15 cellular contexts compared by ENCODE assay signal in the genomic region with DNA sequence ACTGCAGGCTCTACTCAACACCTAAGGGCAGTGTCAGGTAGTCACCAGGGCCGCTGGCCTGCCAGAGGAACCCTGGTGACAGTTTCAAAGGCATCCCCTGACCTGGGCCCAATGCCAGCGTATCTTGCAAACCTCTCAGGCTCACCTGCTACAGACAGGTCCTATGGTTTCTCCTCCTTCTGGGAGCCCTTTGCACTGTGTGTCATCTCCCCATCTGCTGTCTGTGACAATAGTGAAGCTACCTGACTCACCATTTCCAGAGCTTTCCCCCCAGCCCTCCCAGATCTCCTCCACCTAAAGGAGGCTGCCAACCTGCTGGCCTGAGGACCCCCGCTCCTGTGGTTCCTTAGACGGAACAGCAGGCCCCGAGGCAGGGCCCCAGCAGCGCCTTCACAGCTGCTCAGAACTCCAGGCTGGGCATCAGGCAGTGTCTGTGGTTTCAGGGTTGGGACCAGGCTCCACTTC.
DNase-seq lines count a peak whose midpoint lies in the region; ATAC-seq lines count a peak whose summit lies in the region.
"Had no signal": no experiment of that assay in that cellular context is flagged by ENCODE, and none has a peak within 500 bp of the region (broad histone marks: within the 10 kb centered on the region; RNA-seq: fewer than 3 reads in every experiment).

No MANE protein-coding gene starts in this region.

- H3K9me3 Mint-ChIP-seq in activated CD8-positive, alpha-beta memory T cell treated with anti-CD3 and anti-CD28 coated beads, Interleukin-2, amount 10 ng/mL, durations not matched to agents 7 days and 5 days (ENCODE audit: low read depth): no peaks in the 10 kb centered on the region
- H3K9me3 Mint-ChIP-seq: CD4-positive, alpha-beta memory T cell; H9 had no signal

- no peak overlapping the region for H3K4me3 Mint-ChIP-seq in activated CD8-positive, alpha-beta memory T cell treated with anti-CD3 and anti-CD28 coated beads, Interleukin-2, amount 10 ng/mL, durations not matched to agents 7 days and 5 days
- H3K4me3 Mint-ChIP-seq: CD4-positive, alpha-beta memory T cell; H9 had no signal

- ATAC-seq in activated CD8-positive, alpha-beta memory T cell treated with anti-CD3 and anti-CD28 coated beads, Interleukin-2, amount 10 ng/mL, durations not matched to agents 7 days and 5 days: no peak
- no peak for ATAC-seq in left lobe of liver
- ATAC-seq: GM12878 had no signal

- peak; percentile 51 for DNase-seq in activated CD8-positive, alpha-beta memory T cell treated with anti-CD3 and anti-CD28 coated beads for 24 hours
- no peak for DNase-seq in activated CD8-positive, alpha-beta memory T cell treated with anti-CD3 and anti-CD28 coated beads, Interleukin-2, amount 50 U/mL, for 4 hours
- DNase-seq in activated CD8-positive, alpha-beta memory T cell treated with anti-CD3 and anti-CD28 coated beads, Interleukin-2, amount 10 ng/mL, durations not matched to agents 7 days and 5 days: peak; percentile 18
- DNase-seq in left lobe of liver (ENCODE audit: low spot score) (peak; percentile 22), GM19238 (ENCODE audit: insufficient read length, low spot score) (no peak), AML-193 (lab: John Stamatoyannopoulos, UW) (no peak), GM19240 (ENCODE audit: insufficient read length, low spot score) (no peak)
- DNase-seq: CD4-positive, alpha-beta memory T cell; DMS153; EL; H9; MV-4-11; NCI-H1694 treated with DMSO at 0.1 percent for 48 hours; NCI-H748 treated with DMSO at 0.1 percent for 48 hours had no signal

- H3K4me1 Mint-ChIP-seq in activated CD8-positive, alpha-beta memory T cell treated with anti-CD3 and anti-CD28 coated beads, Interleukin-2, amount 10 ng/mL, durations not matched to agents 7 days and 5 days: peaks cover 3% of the 10 kb centered on the region
- H3K4me1 Mint-ChIP-seq: CD4-positive, alpha-beta memory T cell had no signal

- CTCF ChIA-PET in activated CD8-positive, alpha-beta memory T cell treated with anti-CD3 and anti-CD28 coated beads, Interleukin-2, amount 10 ng/mL, durations not matched to agents 7 days and 5 days (lab: Charles Lee): interaction anchor here (2.4 kb wide), 1 partner anchor 15 kb away, joined by 7 read pairs; no protein-coding TSS in a partner anchor

- peaks cover 28% of the 10 kb centered on the region for H3K27me3 Mint-ChIP-seq in activated CD8-positive, alpha-beta memory T cell treated with anti-CD3 and anti-CD28 coated beads, Interleukin-2, amount 10 ng/mL, durations not matched to agents 7 days and 5 days

- no peak overlapping the region for H3K27ac Mint-ChIP-seq in activated CD8-positive, alpha-beta memory T cell treated with anti-CD3 and anti-CD28 coated beads, Interleukin-2, amount 10 ng/mL, durations not matched to agents 7 days and 5 days
- H3K27ac Mint-ChIP-seq: CD4-positive, alpha-beta memory T cell; H9 had no signal

- no peaks in the 10 kb centered on the region for H3K36me3 Mint-ChIP-seq in activated CD8-positive, alpha-beta memory T cell treated with anti-CD3 and anti-CD28 coated beads, Interleukin-2, amount 10 ng/mL, durations not matched to agents 7 days and 5 days
- H3K36me3 Mint-ChIP-seq: CD4-positive, alpha-beta memory T cell had no signal

Comparison
In these comparisons a context has a peak if more than half of its experiments do, and no peak if none do; other contexts are left out.
1. DNase-seq: peak in activated CD8-positive, alpha-beta memory T cell treated with anti-CD3 and anti-CD28 coated beads for 24 hours (single experiment), activated CD8-positive, alpha-beta memory T cell treated with anti-CD3 and anti-CD28 coated beads, Interleukin-2, amount 10 ng/mL, durations not matched to agents 7 days and 5 days (single experiment) and left lobe of liver (single experiment); none in activated CD8-positive, alpha-beta memory T cell treated with anti-CD3 and anti-CD28 coated beads, Interleukin-2, amount 50 U/mL, for 4 hours (single experiment), GM19238 (single experiment), AML-193 (0 of 2) and GM19240 (single experiment).